35 cellular contexts compared by ENCODE assay signal in genomic region chr7:144006029-144006428, GRCh38. TPM values are rescaled to one million over a fixed set of nuclear protein-coding genes. Genes with fewer than 3 reads are reported as not detected.
"Had no signal": no experiment of that assay in that cellular context is flagged by ENCODE, and none has a peak within 500 bp of the region (broad histone marks: within the 10 kb centered on the region; RNA-seq: fewer than 3 reads in every experiment).

No MANE protein-coding gene starts in this region.

- H3K27ac Mint-ChIP-seq: endodermal cell; mesothelial cell of epicardium; naive thymus-derived CD4-positive, alpha-beta T cell; nephron; neural progenitor cell; progenitor cell of endocrine pancreas; stimulated activated memory B cell treated with anti-CD40 and anti-IgM and Interleukin-4, amounts not matched to agents 10 μg/mL and 1 μg/mL and 100 μg/mL, for 72 hours; type B pancreatic cell had no signal

- H3K36me3 Mint-ChIP-seq: neural progenitor cell; stimulated activated memory B cell treated with anti-CD40 and anti-IgM and Interleukin-4, amounts not matched to agents 10 μg/mL and 1 μg/mL and 100 μg/mL, for 72 hours; type B pancreatic cell had no signal

- H3K9me3 Mint-ChIP-seq: type B pancreatic cell had no signal

- H3K27ac ChIP-seq: dorsolateral prefrontal cortex, esophagus muscularis mucosa, heart right ventricle, neural progenitor cell, parathyroid adenoma, right lobe of liver, testis, tibial artery had no signal

- H3K36me3 ChIP-seq: esophagus muscularis mucosa, heart right ventricle, neural progenitor cell, right lobe of liver, tibial artery had no signal

- ATAC-seq: heart right ventricle; left cardiac atrium; mucosa of descending colon; naive thymus-derived CD4-positive, alpha-beta T cell; stimulated activated memory B cell treated with anti-CD40 and anti-IgM and Interleukin-4, amounts not matched to agents 10 μg/mL and 1 μg/mL and 100 μg/mL, for 72 hours; stimulated activated naive CD8-positive, alpha-beta T cell treated with anti-CD3 and anti-CD28 coated beads, Interleukin-15, Interleukin-2, amounts not matched to agents 100 U/mL and 50 U/mL, for 24 hours had no signal

- DNase-seq: dorsolateral prefrontal cortex; effector CD4-positive, alpha-beta T cell; endodermal cell; foreskin melanocyte; glutamatergic neuron; heart right ventricle; hippocampal formation; left cardiac atrium; mesenchymal stem cell; naive thymus-derived CD4-positive, alpha-beta T cell; right lobe of liver; stimulated activated CD4-positive, alpha-beta T cell treated with anti-CD3 and anti-CD28 coated beads, Interleukin-2, amount 100 ng/mL, for 24 hours; stimulated activated CD4-positive, alpha-beta T cell treated with anti-CD3 and anti-CD28 coated beads, Interleukin-4, amount 100 ng/mL, for 4 hours; stimulated activated naive CD8-positive, alpha-beta T cell treated with anti-CD3 and anti-CD28 coated beads, Interleukin-15, Interleukin-2, amounts not matched to agents 100 U/mL and 50 U/mL, for 24 hours; substantia nigra; testis; tibial artery had no signal

- H3K4me3 Mint-ChIP-seq: endodermal cell; mesothelial cell of epicardium; naive thymus-derived CD4-positive, alpha-beta T cell; nephron; neural progenitor cell; stimulated activated memory B cell treated with anti-CD40 and anti-IgM and Interleukin-4, amounts not matched to agents 10 μg/mL and 1 μg/mL and 100 μg/mL, for 72 hours; type B pancreatic cell had no signal

- H3K27me3 ChIP-seq: esophagus muscularis mucosa, heart right ventricle, neural progenitor cell, right lobe of liver, testis, tibial artery had no signal

- H3K4me1 ChIP-seq: esophagus muscularis mucosa, heart right ventricle, neural progenitor cell, parathyroid adenoma, right lobe of liver, testis, tibial artery had no signal

- H3K4me3 ChIP-seq: dorsolateral prefrontal cortex, esophagus muscularis mucosa, heart right ventricle, mucosa of descending colon, neural progenitor cell, right lobe of liver, testis, tibial artery had no signal

- H3K9me3 ChIP-seq: esophagus muscularis mucosa, right lobe of liver, testis, tibial artery had no signal

- H3K4me1 Mint-ChIP-seq: endodermal cell; mesothelial cell of epicardium; naive thymus-derived CD4-positive, alpha-beta T cell; nephron; neural progenitor cell; stimulated activated memory B cell treated with anti-CD40 and anti-IgM and Interleukin-4, amounts not matched to agents 10 μg/mL and 1 μg/mL and 100 μg/mL, for 72 hours had no signal

- H3K27me3 Mint-ChIP-seq: stimulated activated memory B cell treated with anti-CD40 and anti-IgM and Interleukin-4, amounts not matched to agents 10 μg/mL and 1 μg/mL and 100 μg/mL, for 72 hours had no signal

RNA-seq across cellular contexts. Expression of gene OR6B1, which starts 5.9 kb away (rescaled TPM):
- total RNA-seq: cerebellum; endodermal cell; endothelial cell of umbilical vein; epithelial cell of proximal tubule; esophagus muscularis mucosa; fibroblast of lung; heart right ventricle; kidney epithelial cell; left cardiac atrium; lower leg skin; lung microvascular endothelial cell; mesothelial cell of epicardium; mucosa of descending colon; naive thymus-derived CD4-positive, alpha-beta T cell; osteoblast; progenitor cell of endocrine pancreas; right lobe of liver; urinary bladder had no signal
- polyA plus RNA-seq: endothelial cell of umbilical vein; fibroblast of lung; heart right ventricle; naive thymus-derived CD4-positive, alpha-beta T cell; urinary bladder had no signal

RNA-seq across cellular contexts. Expression of gene OR2A5, which starts 42.7 kb away (rescaled TPM):
- total RNA-seq: cerebellum; dorsolateral prefrontal cortex; endodermal cell; endothelial cell of umbilical vein; epithelial cell of proximal tubule; esophagus muscularis mucosa; fibroblast of lung; heart right ventricle; kidney epithelial cell; left cardiac atrium; lower leg skin; lung microvascular endothelial cell; mesothelial cell of epicardium; mucosa of descending colon; naive thymus-derived CD4-positive, alpha-beta T cell; osteoblast; progenitor cell of endocrine pancreas; right lobe of liver; urinary bladder had no signal
- polyA plus RNA-seq: endothelial cell of umbilical vein; fibroblast of lung; heart right ventricle; naive thymus-derived CD4-positive, alpha-beta T cell; urinary bladder had no signal

RNA-seq across cellular contexts. Expression of gene OR2F1, which starts 51.4 kb away (rescaled TPM):
- total RNA-seq: endodermal cell; endothelial cell of umbilical vein; epithelial cell of proximal tubule; esophagus muscularis mucosa; fibroblast of lung; heart right ventricle; left cardiac atrium; lower leg skin; lung microvascular endothelial cell; mesothelial cell of epicardium; mucosa of descending colon; naive thymus-derived CD4-positive, alpha-beta T cell; progenitor cell of endocrine pancreas; right lobe of liver; urinary bladder had no signal
- polyA plus RNA-seq: endothelial cell of umbilical vein; fibroblast of lung; heart right ventricle; naive thymus-derived CD4-positive, alpha-beta T cell; urinary bladder had no signal
